24 cellular contexts compared by ENCODE assay signal in the genomic region with DNA sequence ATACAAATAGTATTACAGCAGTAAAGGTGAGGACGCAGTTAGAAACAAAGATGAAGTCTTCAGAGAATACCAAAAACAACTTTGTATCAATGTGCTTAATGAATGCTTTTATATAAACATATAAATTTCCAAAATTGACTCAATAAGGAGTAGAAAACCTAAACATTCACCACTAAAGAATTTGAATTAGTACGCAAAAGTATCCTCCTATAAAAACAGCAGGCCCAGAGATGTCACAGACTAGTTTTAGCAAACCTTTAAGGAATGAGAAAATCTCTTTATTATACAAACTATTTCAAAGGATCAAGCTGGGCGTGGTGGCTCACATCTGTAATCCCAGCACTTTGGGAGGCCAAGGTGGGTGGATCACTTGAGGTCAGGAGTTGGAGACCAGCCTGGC.
"Had no signal": no experiment of that assay in that cellular context is flagged by ENCODE, and none has a peak within 500 bp of the region (broad histone marks: within the 10 kb centered on the region; RNA-seq: fewer than 3 reads in every experiment).

No MANE protein-coding gene starts in this region.

- H3K9me3 ChIP-seq: left ventricle myocardium inferior, neutrophil, ovary, right atrium auricular region, right lobe of liver, vagina had no signal

- DNase-seq: islet precursor cell; left ventricle myocardium inferior; mesendoderm; naive B cell; natural killer cell; nephron progenitor cell; occipital lobe; ovary; stimulated activated CD4-positive, alpha-beta T cell treated with anti-CD3 and anti-CD28 coated beads, Interleukin-1b, Interleukin-23, amount 100 ng/mL, for 48 hours; stimulated activated CD4-positive, alpha-beta T cell treated with anti-CD3 and anti-CD28 coated beads, Interleukin-2, amount 100 ng/mL, for 48 hours; stimulated activated CD4-positive, alpha-beta T cell treated with anti-CD3 and anti-CD28 coated beads, Interleukin-4, amount 100 ng/mL, for 4 hours; stimulated activated CD8-positive, alpha-beta memory T cell treated with anti-CD3 and anti-CD28 coated beads, Interleukin-4, amount 100 ng/mL, for 48 hours; stimulated activated naive CD4-positive, alpha-beta T cell treated with Interleukin-2 at 50 U/mL for 16 hours; stimulated activated naive CD8-positive, alpha-beta T cell treated with anti-CD3 and anti-CD28 coated beads, Interleukin-15, amount 100 ng/mL, for 72 hours; substantia nigra had no signal

- H3K4me2 ChIP-seq: neural progenitor cell, smooth muscle cell had no signal

- H2AFZ ChIP-seq: neural progenitor cell had no signal

- H3K4me3 ChIP-seq: left ventricle myocardium inferior, lung, neural progenitor cell, ovary, right atrium auricular region, right lobe of liver, smooth muscle cell, tibial nerve, vagina had no signal

- H3K27me3 ChIP-seq: neural progenitor cell, neutrophil, ovary, right atrium auricular region, right lobe of liver, tibial nerve, vagina had no signal

- H3K9ac ChIP-seq: neural progenitor cell had no signal

- H3K36me3 ChIP-seq: neural progenitor cell, ovary, right atrium auricular region, right lobe of liver, vagina had no signal

- H3K4me1 ChIP-seq: neural progenitor cell, right lobe of liver, tibial nerve had no signal

- H3K27ac ChIP-seq: left ventricle myocardium inferior, neural progenitor cell, neutrophil, ovary, right atrium auricular region, right lobe of liver, tibial nerve, vagina had no signal

- ATAC-seq: natural killer cell; right lobe of liver; stimulated activated memory B cell treated with anti-CD40 and anti-IgM and Interleukin-4, amounts not matched to agents 10 μg/mL and 1 μg/mL and 100 μg/mL, for 72 hours; stimulated activated naive CD8-positive, alpha-beta T cell treated with anti-CD3 and anti-CD28 coated beads, Interleukin-15, amount 100 ng/mL, for 72 hours had no signal
